16 cellular contexts compared by ENCODE assay signal in the genomic region with DNA sequence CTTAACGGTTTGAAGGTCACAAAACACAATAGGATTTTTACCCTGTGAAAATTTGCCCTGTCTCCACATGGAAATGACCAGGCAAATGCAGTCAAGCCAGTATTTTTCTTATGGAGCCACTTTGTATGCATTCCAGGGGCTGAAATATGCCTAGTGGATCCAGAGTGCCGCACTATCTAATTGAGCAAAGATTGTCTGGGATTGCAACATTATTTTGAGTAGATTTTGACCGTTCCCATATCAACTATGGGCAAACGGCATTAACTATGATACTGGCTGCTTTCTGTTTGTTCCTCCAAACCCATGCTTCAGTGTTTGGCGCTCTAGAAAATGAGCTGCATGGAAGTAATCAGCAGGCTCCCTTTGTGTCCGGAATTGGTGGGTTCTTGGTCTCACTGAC.
"Had no signal": no experiment of that assay in that cellular context is flagged by ENCODE, and none has a peak within 500 bp of the region (broad histone marks: within the 10 kb centered on the region; RNA-seq: fewer than 3 reads in every experiment).

No MANE protein-coding gene starts in this region.

- H3K36me3 Mint-ChIP-seq: stimulated activated memory B cell treated with anti-CD40 and anti-IgM and Interleukin-4, amounts not matched to agents 10 μg/mL and 1 μg/mL and 100 μg/mL, for 72 hours had no signal

- H3K4me1 ChIP-seq: foreskin keratinocyte had no signal

- H3K27me3 ChIP-seq: cardiac muscle cell, dorsolateral prefrontal cortex, foreskin keratinocyte had no signal

- H3K27me3 Mint-ChIP-seq: activated B cell treated with CpG ODN at 0.5 μM for 24 hours; activated CD4-positive, alpha-beta T cell treated with anti-CD3 and anti-CD28 coated beads, Interleukin-2, amount 10 ng/mL, durations not matched to agents 24 days and 14 days; stimulated activated memory B cell treated with anti-CD40 and anti-IgM and Interleukin-4, amounts not matched to agents 10 μg/mL and 1 μg/mL and 100 μg/mL, for 72 hours; T-helper 17 cell had no signal

- DNase-seq: activated B cell treated with CpG ODN at 0.5 μM for 24 hours; activated CD4-positive, alpha-beta T cell treated with anti-CD3 and anti-CD28 coated beads, Interleukin-2, amount 10 ng/mL, durations not matched to agents 24 days and 14 days; activated naive CD4-positive, alpha-beta T cell treated with Interleukin-2 at 50 U/mL for 16 hours; dorsolateral prefrontal cortex; erythroblast; foreskin keratinocyte; glutamatergic neuron; hypothalamus; kidney glomerular epithelial cell; stimulated activated CD4-positive, alpha-beta T cell treated with anti-CD3 and anti-CD28 coated beads, Interleukin-2, amount 100 ng/mL, for 48 hours; T-helper 17 cell had no signal

- H3K4me3 ChIP-seq: cardiac muscle cell, dorsolateral prefrontal cortex, lung had no signal

- H3K9me3 Mint-ChIP-seq: activated B cell treated with CpG ODN at 0.5 μM for 24 hours; neural crest cell; stimulated activated memory B cell treated with anti-CD40 and anti-IgM and Interleukin-4, amounts not matched to agents 10 μg/mL and 1 μg/mL and 100 μg/mL, for 72 hours had no signal

- H3K36me3 ChIP-seq: cardiac muscle cell had no signal

- H3K4me3 Mint-ChIP-seq: activated B cell treated with CpG ODN at 0.5 μM for 24 hours; activated CD4-positive, alpha-beta T cell treated with anti-CD3 and anti-CD28 coated beads, Interleukin-2, amount 10 ng/mL, durations not matched to agents 24 days and 14 days; activated T-helper 1 cell treated with anti-CD3 and anti-CD28 coated beads, Interleukin-12 subunit alpha, Interleukin-12 subunit beta, Interleukin-2, Interleukin-4 antibody, amounts not matched to agents 30 ng/mL and 10 ng/mL and 1 ng/mL, durations not matched to agents 14 hours and 24 hours and 36 hours; neural crest cell; stimulated activated memory B cell treated with anti-CD40 and anti-IgM and Interleukin-4, amounts not matched to agents 10 μg/mL and 1 μg/mL and 100 μg/mL, for 72 hours; T-helper 17 cell had no signal

- ATAC-seq: foreskin keratinocyte; stimulated activated memory B cell treated with anti-CD40 and anti-IgM and Interleukin-4, amounts not matched to agents 10 μg/mL and 1 μg/mL and 100 μg/mL, for 72 hours; T-helper 17 cell had no signal

- H3K27ac Mint-ChIP-seq: activated B cell treated with CpG ODN at 0.5 μM for 24 hours; activated CD4-positive, alpha-beta T cell treated with anti-CD3 and anti-CD28 coated beads, Interleukin-2, amount 10 ng/mL, durations not matched to agents 24 days and 14 days; activated T-helper 1 cell treated with anti-CD3 and anti-CD28 coated beads, Interleukin-12 subunit alpha, Interleukin-12 subunit beta, Interleukin-2, Interleukin-4 antibody, amounts not matched to agents 30 ng/mL and 10 ng/mL and 1 ng/mL, durations not matched to agents 14 hours and 24 hours and 36 hours; stimulated activated memory B cell treated with anti-CD40 and anti-IgM and Interleukin-4, amounts not matched to agents 10 μg/mL and 1 μg/mL and 100 μg/mL, for 72 hours; T-helper 17 cell had no signal

- H3K4me1 Mint-ChIP-seq: activated B cell treated with CpG ODN at 0.5 μM for 24 hours; stimulated activated memory B cell treated with anti-CD40 and anti-IgM and Interleukin-4, amounts not matched to agents 10 μg/mL and 1 μg/mL and 100 μg/mL, for 72 hours had no signal

- H3K27ac ChIP-seq: cardiac muscle cell, foreskin keratinocyte had no signal
